2 cellular contexts compared by ENCODE assay signal in the genomic region with DNA sequence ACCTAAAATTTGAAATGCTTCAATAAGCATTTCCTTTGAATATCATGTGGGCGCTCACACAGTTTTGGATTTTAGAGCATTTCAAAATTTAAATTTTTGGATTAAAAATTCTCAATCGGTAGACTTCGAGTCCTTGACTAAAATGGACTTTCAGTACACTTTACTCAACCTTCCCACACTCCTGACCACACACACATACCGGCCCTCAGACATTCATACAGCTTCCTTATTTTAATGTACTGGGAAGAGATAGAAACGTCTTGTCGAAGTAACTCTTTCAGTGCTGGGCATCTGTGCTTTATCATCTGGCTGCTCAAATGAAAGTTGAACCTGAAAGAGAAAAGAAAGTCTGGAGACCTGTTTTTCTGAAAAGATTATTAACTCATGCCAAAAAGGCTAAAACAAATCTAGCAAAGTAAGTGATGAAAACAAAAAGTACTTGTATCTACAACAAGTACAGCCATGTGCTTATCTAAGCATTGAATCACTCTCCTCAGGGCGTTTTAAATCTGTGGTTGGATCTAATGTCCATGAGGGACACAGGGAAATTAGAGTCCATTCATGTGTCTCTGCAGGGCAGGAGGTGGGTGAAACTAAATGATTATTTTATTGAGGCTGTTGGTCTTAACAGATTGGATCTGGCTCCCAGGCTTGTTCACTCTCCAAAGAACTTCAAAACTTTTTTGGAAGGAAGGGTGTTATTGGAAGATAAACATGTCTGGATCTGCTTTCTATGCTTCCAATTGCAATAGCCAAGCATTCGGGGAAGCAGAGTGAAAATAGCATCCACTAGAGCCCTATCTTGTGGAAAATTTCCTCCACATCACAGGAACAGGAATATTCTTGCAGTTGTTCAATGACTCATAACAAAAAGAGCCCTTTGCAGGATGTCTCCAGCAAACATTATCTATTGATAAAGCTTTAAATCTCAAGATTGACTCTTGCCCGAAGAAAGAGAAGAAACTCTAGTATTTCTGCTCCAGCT.
TF ChIP-seq lines count a peak whose summit lies in the region.

No MANE protein-coding gene starts in this region.

TF ChIP-seq in GM12891, 5 proteins besides CTCF, POLR2A, EP300 and RAD21:
- no peak for TF ChIP-seq TAF1 (IDR thresholded peaks at IDR 0.05; ENCODE audit: low read depth, low read length)
- TF ChIP-seq PAX5 (IDR thresholded peaks at IDR 0.05; ENCODE audit: insufficient read depth, low read length, severe bottlenecking): no peak
- no peak for TF ChIP-seq POU2F2 (IDR thresholded peaks at IDR 0.05; ENCODE audit: low read depth, low read length)
- no peak for TF ChIP-seq POLR2AphosphoS5 (IDR thresholded peaks at IDR 0.05; ENCODE audit: low read depth, low read length)

TF ChIP-seq in HepG2, 621 proteins besides CTCF, POLR2A, EP300 and RAD21:
- TF ChIP-seq FOXK1 (CRISPR knock-in tag; IDR thresholded peaks at IDR 0.05; ENCODE audit: borderline replicate concordance, low read depth): no peak
- TF ChIP-seq ZFP36 (IDR thresholded peaks at IDR 0.05; ENCODE audit: borderline replicate concordance, low read depth, low read length, partially characterized antibody): no peak
- TF ChIP-seq, protein P1, sequence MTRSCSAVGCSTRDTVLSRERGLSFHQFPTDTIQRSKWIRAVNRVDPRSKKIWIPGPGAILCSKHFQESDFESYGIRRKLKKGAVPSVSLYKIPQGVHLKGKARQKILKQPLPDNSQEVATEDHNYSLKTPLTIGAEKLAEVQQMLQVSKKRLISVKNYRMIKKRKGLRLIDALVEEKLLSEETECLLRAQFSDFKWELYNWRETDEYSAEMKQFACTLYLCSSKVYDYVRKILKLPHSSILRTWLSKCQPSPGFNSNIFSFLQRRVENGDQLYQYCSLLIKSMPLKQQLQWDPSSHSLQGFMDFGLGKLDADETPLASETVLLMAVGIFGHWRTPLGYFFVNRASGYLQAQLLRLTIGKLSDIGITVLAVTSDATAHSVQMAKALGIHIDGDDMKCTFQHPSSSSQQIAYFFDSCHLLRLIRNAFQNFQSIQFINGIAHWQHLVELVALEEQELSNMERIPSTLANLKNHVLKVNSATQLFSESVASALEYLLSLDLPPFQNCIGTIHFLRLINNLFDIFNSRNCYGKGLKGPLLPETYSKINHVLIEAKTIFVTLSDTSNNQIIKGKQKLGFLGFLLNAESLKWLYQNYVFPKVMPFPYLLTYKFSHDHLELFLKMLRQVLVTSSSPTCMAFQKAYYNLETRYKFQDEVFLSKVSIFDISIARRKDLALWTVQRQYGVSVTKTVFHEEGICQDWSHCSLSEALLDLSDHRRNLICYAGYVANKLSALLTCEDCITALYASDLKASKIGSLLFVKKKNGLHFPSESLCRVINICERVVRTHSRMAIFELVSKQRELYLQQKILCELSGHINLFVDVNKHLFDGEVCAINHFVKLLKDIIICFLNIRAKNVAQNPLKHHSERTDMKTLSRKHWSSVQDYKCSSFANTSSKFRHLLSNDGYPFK (CRISPR knock-in tag; IDR thresholded peaks at IDR 0.05; ENCODE audit: borderline replicate concordance): no peak
- TF ChIP-seq RARA (CRISPR knock-in tag; IDR thresholded peaks at IDR 0.05): no peak
- TF ChIP-seq, protein P2, sequence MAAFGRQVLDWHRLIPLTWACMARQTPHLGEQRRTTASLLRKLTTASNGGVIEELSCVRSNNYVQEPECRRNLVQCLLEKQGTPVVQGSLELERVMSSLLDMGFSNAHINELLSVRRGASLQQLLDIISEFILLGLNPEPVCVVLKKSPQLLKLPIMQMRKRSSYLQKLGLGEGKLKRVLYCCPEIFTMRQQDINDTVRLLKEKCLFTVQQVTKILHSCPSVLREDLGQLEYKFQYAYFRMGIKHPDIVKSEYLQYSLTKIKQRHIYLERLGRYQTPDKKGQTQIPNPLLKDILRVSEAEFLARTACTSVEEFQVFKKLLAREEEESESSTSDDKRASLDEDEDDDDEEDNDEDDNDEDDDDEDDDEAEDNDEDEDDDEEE (CRISPR knock-in tag; IDR thresholded peaks at IDR 0.05): no peak
- TF ChIP-seq, protein P3, sequence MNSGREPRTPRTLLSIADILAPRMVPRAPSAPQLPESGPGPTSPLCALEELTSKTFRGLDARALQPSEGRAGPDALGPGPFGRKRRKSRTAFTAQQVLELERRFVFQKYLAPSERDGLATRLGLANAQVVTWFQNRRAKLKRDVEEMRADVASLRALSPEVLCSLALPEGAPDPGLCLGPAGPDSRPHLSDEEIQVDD (CRISPR knock-in tag; IDR thresholded peaks at IDR 0.05; ENCODE audit: borderline replicate concordance): no peak
- TF ChIP-seq, protein P4, sequence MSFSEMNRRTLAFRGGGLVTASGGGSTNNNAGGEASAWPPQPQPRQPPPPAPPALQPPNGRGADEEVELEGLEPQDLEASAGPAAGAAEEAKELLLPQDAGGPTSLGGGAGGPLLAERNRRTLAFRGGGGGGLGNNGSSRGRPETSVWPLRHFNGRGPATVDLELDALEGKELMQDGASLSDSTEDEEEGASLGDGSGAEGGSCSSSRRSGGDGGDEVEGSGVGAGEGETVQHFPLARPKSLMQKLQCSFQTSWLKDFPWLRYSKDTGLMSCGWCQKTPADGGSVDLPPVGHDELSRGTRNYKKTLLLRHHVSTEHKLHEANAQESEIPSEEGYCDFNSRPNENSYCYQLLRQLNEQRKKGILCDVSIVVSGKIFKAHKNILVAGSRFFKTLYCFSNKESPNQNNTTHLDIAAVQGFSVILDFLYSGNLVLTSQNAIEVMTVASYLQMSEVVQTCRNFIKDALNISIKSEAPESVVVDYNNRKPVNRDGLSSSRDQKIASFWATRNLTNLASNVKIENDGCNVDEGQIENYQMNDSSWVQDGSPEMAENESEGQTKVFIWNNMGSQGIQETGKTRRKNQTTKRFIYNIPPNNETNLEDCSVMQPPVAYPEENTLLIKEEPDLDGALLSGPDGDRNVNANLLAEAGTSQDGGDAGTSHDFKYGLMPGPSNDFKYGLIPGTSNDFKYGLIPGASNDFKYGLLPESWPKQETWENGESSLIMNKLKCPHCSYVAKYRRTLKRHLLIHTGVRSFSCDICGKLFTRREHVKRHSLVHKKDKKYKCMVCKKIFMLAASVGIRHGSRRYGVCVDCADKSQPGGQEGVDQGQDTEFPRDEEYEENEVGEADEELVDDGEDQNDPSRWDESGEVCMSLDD (CRISPR knock-in tag; IDR thresholded peaks at IDR 0.05; ENCODE audit: borderline replicate concordance): no peak
- no peak for TF ChIP-seq ZNF136 (CRISPR knock-in tag; IDR thresholded peaks at IDR 0.05; ENCODE audit: low read depth)
- TF ChIP-seq, protein P5, sequence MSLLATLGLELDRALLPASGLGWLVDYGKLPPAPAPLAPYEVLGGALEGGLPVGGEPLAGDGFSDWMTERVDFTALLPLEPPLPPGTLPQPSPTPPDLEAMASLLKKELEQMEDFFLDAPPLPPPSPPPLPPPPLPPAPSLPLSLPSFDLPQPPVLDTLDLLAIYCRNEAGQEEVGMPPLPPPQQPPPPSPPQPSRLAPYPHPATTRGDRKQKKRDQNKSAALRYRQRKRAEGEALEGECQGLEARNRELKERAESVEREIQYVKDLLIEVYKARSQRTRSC (CRISPR knock-in tag; IDR thresholded peaks at IDR 0.05; ENCODE audit: low read depth): no peak
- TF ChIP-seq, protein P6, sequence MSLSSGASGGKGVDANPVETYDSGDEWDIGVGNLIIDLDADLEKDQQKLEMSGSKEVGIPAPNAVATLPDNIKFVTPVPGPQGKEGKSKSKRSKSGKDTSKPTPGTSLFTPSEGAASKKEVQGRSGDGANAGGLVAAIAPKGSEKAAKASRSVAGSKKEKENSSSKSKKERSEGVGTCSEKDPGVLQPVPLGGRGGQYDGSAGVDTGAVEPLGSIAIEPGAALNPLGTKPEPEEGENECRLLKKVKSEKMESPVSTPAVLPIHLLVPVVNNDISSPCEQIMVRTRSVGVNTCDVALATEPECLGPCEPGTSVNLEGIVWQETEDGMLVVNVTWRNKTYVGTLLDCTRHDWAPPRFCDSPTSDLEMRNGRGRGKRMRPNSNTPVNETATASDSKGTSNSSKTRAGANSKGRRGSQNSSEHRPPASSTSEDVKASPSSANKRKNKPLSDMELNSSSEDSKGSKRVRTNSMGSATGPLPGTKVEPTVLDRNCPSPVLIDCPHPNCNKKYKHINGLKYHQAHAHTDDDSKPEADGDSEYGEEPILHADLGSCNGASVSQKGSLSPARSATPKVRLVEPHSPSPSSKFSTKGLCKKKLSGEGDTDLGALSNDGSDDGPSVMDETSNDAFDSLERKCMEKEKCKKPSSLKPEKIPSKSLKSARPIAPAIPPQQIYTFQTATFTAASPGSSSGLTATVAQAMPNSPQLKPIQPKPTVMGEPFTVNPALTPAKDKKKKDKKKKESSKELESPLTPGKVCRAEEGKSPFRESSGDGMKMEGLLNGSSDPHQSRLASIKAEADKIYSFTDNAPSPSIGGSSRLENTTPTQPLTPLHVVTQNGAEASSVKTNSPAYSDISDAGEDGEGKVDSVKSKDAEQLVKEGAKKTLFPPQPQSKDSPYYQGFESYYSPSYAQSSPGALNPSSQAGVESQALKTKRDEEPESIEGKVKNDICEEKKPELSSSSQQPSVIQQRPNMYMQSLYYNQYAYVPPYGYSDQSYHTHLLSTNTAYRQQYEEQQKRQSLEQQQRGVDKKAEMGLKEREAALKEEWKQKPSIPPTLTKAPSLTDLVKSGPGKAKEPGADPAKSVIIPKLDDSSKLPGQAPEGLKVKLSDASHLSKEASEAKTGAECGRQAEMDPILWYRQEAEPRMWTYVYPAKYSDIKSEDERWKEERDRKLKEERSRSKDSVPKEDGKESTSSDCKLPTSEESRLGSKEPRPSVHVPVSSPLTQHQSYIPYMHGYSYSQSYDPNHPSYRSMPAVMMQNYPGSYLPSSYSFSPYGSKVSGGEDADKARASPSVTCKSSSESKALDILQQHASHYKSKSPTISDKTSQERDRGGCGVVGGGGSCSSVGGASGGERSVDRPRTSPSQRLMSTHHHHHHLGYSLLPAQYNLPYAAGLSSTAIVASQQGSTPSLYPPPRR (CRISPR knock-in tag; IDR thresholded peaks at IDR 0.05; ENCODE audit: borderline replicate concordance): no peak
